ENCODE assay signal across 8 cellular contexts in genomic region chr16:80948886-80949502, GRCh38. TPM values are rescaled to one million over a fixed set of nuclear protein-coding genes. Genes with fewer than 3 reads are reported as not detected.
DNase-seq lines count a peak whose midpoint lies in the region; ATAC-seq and TF ChIP-seq lines count a peak whose summit lies in the region.

No MANE protein-coding gene starts in this region.

- H3K36me3 ChIP-seq in OCI-LY3 (replicated peaks; ENCODE audit: low read depth, low read length) (no peaks in the 10 kb centered on the region), mesendoderm (ENCODE audit: control insufficient read depth, insufficient read depth, low read length) (no peaks in the 10 kb centered on the region)

- H2AK5ac ChIP-seq in mesendoderm (ENCODE audit: low read length) = no peak overlapping the region

- no peaks in the 10 kb centered on the region for H3K4me1 Mint-ChIP-seq in chondrocyte (ENCODE audit: low read depth)

- TF ChIP-seq CTCF in OCI-LY3 (IDR thresholded peaks at IDR 0.05; ENCODE audit: low read depth, low read length) (peak; percentile 79), chondrocyte (IDR thresholded peaks at IDR 0.05) (peak; percentile 68)

- no peak overlapping the region for H3K23ac ChIP-seq in mesendoderm (ENCODE audit: low read length)

- H3K27ac ChIP-seq in OCI-LY3 (ENCODE audit: low read length) = no peak overlapping the region
- H3K27ac ChIP-seq in mesendoderm (ENCODE audit: low read depth, low read length) = no peak overlapping the region

- H3K27me3 ChIP-seq in OCI-LY3 (ENCODE audit: low read depth, low read length) = peaks cover 18% of the 10 kb centered on the region
- H3K27me3 ChIP-seq in mesendoderm (ENCODE audit: insufficient read depth, low read length, poor library complexity) = no peaks in the 10 kb centered on the region

- peaks cover 6% of the 10 kb centered on the region for H3K9me3 Mint-ChIP-seq in chondrocyte (ENCODE audit: low read depth)

- WGBS in mesendoderm (ENCODE audit: extremely low coverage, insufficient coverage, low lambda C conversion rate) = no CpG with 5 or more reads among the region's 7 CpGs

- H3K4me3 Mint-ChIP-seq in chondrocyte (ENCODE audit: unreplicated experiment) = no peak overlapping the region

- H3K56ac ChIP-seq in mesendoderm (ENCODE audit: low read length) = no peak overlapping the region

- no peak overlapping the region for H3K4ac ChIP-seq in mesendoderm (ENCODE audit: low read depth, low read length)

- H2BK120ac ChIP-seq in mesendoderm (ENCODE audit: low read depth, low read length) = no peak overlapping the region

- H3K79me2 ChIP-seq in OCI-LY3 (ENCODE audit: low read length) (no peaks in the 10 kb centered on the region), mesendoderm (ENCODE audit: control insufficient read depth, insufficient read depth, low read length) (no peaks in the 10 kb centered on the region)

- ATAC-seq in GM18868 (IDR thresholded peaks at IDR 0.05; ENCODE audit: unreplicated experiment) (peak; percentile 92), GM21381 (IDR thresholded peaks at IDR 0.05; ENCODE audit: unreplicated experiment) (no peak)

- H3K79me1 ChIP-seq in mesendoderm (ENCODE audit: low read length) = no peaks in the 10 kb centered on the region

- H3K4me3 ChIP-seq in OCI-LY3 (ENCODE audit: low read length) (no peak overlapping the region), mesendoderm (ENCODE audit: low read length) (no peak overlapping the region)

- H3K4me1 ChIP-seq in OCI-LY3 (ENCODE audit: low read length) (0 out of 2 replicates have a peak, but pooled peaks cover 2% of the 10 kb centered on the region), mesendoderm (ENCODE audit: control insufficient read depth, low read depth, low read length) (no peaks in the 10 kb centered on the region)

- no peak overlapping the region for H3K18ac ChIP-seq in mesendoderm (ENCODE audit: low read length)

- no peaks in the 10 kb centered on the region for H4K20me1 ChIP-seq in OCI-LY3 (ENCODE audit: insufficient read depth, low read length)

- H3K27me3 Mint-ChIP-seq in chondrocyte (ENCODE audit: low read depth) = peaks cover 11% of the 10 kb centered on the region

- H3K27ac Mint-ChIP-seq in chondrocyte (ENCODE audit: unreplicated experiment) = no peak overlapping the region

- H2BK5ac ChIP-seq in mesendoderm (ENCODE audit: low read length) = no peak overlapping the region

- no peak overlapping the region for H4K8ac ChIP-seq in mesendoderm (ENCODE audit: low read depth, low read length)

- H3K9ac ChIP-seq in OCI-LY3 (ENCODE audit: low read length) (no peak overlapping the region), mesendoderm (ENCODE audit: low read length) (no peak overlapping the region)

- peaks cover 3% of the 10 kb centered on the region for H3K36me3 Mint-ChIP-seq in chondrocyte (ENCODE audit: low read depth)

- H4K5ac ChIP-seq in mesendoderm (ENCODE audit: low read length) = no peak overlapping the region

- peak; percentile 64 for DNase-seq in Ammon's horn (ENCODE audit: low spot score)
- DNase-seq in chondrocyte (ENCODE audit: low spot score) = no peak
- peak; percentile 75 for DNase-seq in mesendoderm
- DNase-seq in cerebellum (ENCODE audit: low spot score) = no peak
- no peak for DNase-seq in Kasumi-1 (lab: John Stamatoyannopoulos, UW)

- H2AFZ ChIP-seq in OCI-LY3 (ENCODE audit: low read depth, low read length) = no peak overlapping the region

- no peaks in the 10 kb centered on the region for H3K9me3 ChIP-seq in OCI-LY3 (ENCODE audit: insufficient read depth, low read length)

- no peak overlapping the region for H2BK15ac ChIP-seq in mesendoderm (replicated peaks; ENCODE audit: low read depth)

- H3K4me2 ChIP-seq in OCI-LY3 (ENCODE audit: low read length) (no peak overlapping the region), mesendoderm (ENCODE audit: low read length) (no peak overlapping the region)

RNA-seq across cellular contexts. Expression of gene CMC2, which starts 57.7 kb away (rescaled TPM):
- total RNA-seq in chondrocyte (42.4 to 61.6 TPM (median 45.8 TPM) in 3 replicates), cerebellum (39.0 TPM)
- 181 TPM for polyA plus RNA-seq in mesendoderm (2013, experiment 1 of 2)
- 174 TPM for polyA plus RNA-seq in mesendoderm (2013, experiment 2 of 2)

RNA-seq across cellular contexts. Expression of gene CENPN, which starts 58.0 kb away (rescaled TPM):
- 9.2 to 14.6 TPM (median 10.8 TPM) in 3 replicates for total RNA-seq in chondrocyte
- 80.1 TPM for polyA plus RNA-seq in mesendoderm (2013, experiment 1 of 2)
- 73.8 TPM for polyA plus RNA-seq in mesendoderm (2013, experiment 2 of 2)
- 14.2 TPM for total RNA-seq in cerebellum

Comparison
In these comparisons a context has a peak if more than half of its experiments do, and no peak if none do; other contexts are left out.
1. DNase-seq: peak in Ammon's horn (single experiment) and mesendoderm (single experiment); none in chondrocyte (single experiment), cerebellum (single experiment) and Kasumi-1 (0 of 2).